ENCODE assay signal across 6 cellular contexts in the genomic region with DNA sequence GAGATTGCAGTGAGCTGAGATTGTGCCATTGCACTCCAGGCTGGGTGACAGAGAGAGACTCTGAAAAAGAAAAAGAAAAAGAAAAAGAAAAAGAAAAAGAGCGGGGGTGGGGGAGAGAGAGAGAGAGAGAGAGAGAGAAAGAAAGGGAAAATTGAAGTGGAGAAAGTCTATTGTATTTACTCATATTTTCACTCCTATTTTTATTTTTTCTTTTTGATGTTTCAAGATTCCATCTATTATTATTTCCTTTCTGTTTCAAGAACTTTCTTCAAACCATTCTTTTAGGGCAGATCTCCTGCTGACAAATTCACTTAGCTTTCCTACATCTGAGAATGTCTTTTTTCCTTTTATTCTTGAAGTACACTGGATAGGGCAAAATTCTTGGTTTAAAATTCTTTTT.
"Had no signal": no experiment of that assay in that cellular context is flagged by ENCODE, and none has a peak within 500 bp of the region (broad histone marks: within the 10 kb centered on the region; RNA-seq: fewer than 3 reads in every experiment).

No MANE protein-coding gene starts in this region.

- DNase-seq: GDM1, GF-D8 had no signal

- ATAC-seq: GM12878 had no signal

- FAIRE-seq: GM12878, GM12891, GM12892, GM18507 had no signal

- H3K4me3 ChIP-seq: GM12878 had no signal
